In genomic region chr1:201401700-201402099, GRCh38 we compare ENCODE assay signal across 26 cellular contexts. TPM values are rescaled to one million over a fixed set of nuclear protein-coding genes. Genes with fewer than 3 reads are reported as not detected.
"Had no signal": no experiment of that assay in that cellular context is flagged by ENCODE, and none has a peak within 500 bp of the region (broad histone marks: within the 10 kb centered on the region; RNA-seq: fewer than 3 reads in every experiment).

No MANE protein-coding gene starts in this region.

- H3K4me1 ChIP-seq: parathyroid adenoma, prostate gland had no signal

- FAIRE-seq: small intestine, urothelium cell line had no signal

- H3K9me3 ChIP-seq: colonic mucosa, esophagus squamous epithelium, gastroesophageal sphincter, prostate gland, sigmoid colon, stomach, thoracic aorta had no signal

- DNase-seq: colonic mucosa; dermis blood vessel endothelial cell; esophagus squamous epithelium; foreskin fibroblast; glutamatergic neuron; hippocampal formation; left colon; mammary epithelial cell; nucleus accumbens; retina; sigmoid colon; small intestine; stimulated activated CD4-positive, alpha-beta T cell treated with anti-CD3 and anti-CD28 coated beads, Interleukin-12 subunit alpha, Interleukin-12 subunit beta, amount 100 ng/mL, for 4 hours; stimulated activated naive CD4-positive, alpha-beta T cell; stomach; substantia nigra had no signal

- H3K27ac ChIP-seq: colonic mucosa, gastroesophageal sphincter, neural progenitor cell, parathyroid adenoma, prostate gland, sigmoid colon, thoracic aorta had no signal

- H3K36me3 ChIP-seq: colonic mucosa, esophagus squamous epithelium, gastroesophageal sphincter, neural progenitor cell, prostate gland, sigmoid colon, stomach, thoracic aorta had no signal

- H3K4me3 ChIP-seq: colonic mucosa, esophagus squamous epithelium, gastroesophageal sphincter, neural progenitor cell, prostate gland, sigmoid colon, stomach, thoracic aorta had no signal

- ATAC-seq: gastroesophageal sphincter; left colon; natural killer cell treated with Interleukin-12 subunit alpha and Interleukin-12 subunit beta and Interleukin-15 and Interleukin-18, amount 100 ng/mL, for 72 hours had no signal

RNA-seq across cellular contexts. Expression of gene LAD1, which starts 2.6 kb away (rescaled TPM):
- total RNA-seq: cerebellum; natural killer cell treated with Interleukin-12 subunit alpha and Interleukin-12 subunit beta and Interleukin-15 and Interleukin-18, amount 100 ng/mL, for 72 hours; sigmoid colon had no signal

RNA-seq across cellular contexts. Expression of gene TNNI1, which starts 19.8 kb away (rescaled TPM):
- total RNA-seq: colonic mucosa; dermis blood vessel endothelial cell; esophagus squamous epithelium; gastroesophageal sphincter; kidney epithelial cell; left colon; lower leg skin; mammary epithelial cell; natural killer cell treated with Interleukin-12 subunit alpha and Interleukin-12 subunit beta and Interleukin-15 and Interleukin-18, amount 100 ng/mL, for 72 hours; sigmoid colon; stomach had no signal

RNA-seq across cellular contexts. Expression of gene TNNT2, which starts 24.2 kb away (rescaled TPM):
- total RNA-seq: cerebellum; dermis blood vessel endothelial cell; natural killer cell treated with Interleukin-12 subunit alpha and Interleukin-12 subunit beta and Interleukin-15 and Interleukin-18, amount 100 ng/mL, for 72 hours had no signal
